Comparison of ENCODE assay signal across 8 cellular contexts in the genomic region with DNA sequence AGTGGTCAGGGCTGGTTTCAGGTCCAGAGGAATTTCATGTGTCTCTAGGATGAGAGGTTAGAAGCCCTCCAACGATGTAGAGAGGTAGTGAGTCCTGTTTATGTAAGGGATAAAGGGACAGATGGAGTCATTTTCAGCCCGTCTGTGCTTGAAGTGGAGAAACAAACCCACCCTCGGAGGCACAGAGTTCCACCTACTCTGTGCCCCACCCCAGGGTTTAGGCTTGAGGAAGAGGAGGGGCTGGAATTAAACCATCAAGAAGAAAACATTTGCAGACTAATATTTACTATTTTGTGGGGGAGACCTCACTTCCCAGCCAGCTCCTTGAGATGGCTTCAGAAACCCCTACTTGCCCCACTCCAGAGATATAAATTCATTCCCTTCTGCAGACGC. TPM values are rescaled to one million over a fixed set of nuclear protein-coding genes. Genes with fewer than 3 reads are reported as not detected.
A peak's percentile ranks its signal among the peaks of the same experiment; 100 is the strongest.
DNase-seq lines count a peak whose midpoint lies in the region; ATAC-seq, FAIRE-seq and TF ChIP-seq lines count a peak whose summit lies in the region.

No MANE protein-coding gene starts in this region.

- peaks cover 20% of the 10 kb centered on the region for H3K4me1 Mint-ChIP-seq in activated T-helper 1 cell treated with anti-CD3 and anti-CD28 coated beads, Interleukin-12 subunit alpha, Interleukin-12 subunit beta, Interleukin-2, Interleukin-4 antibody, amounts not matched to agents 30 ng/mL and 10 ng/mL and 1 ng/mL, durations not matched to agents 14 hours and 24 hours and 36 hours (ENCODE audit: low read depth)

- FAIRE-seq in HepG2 (lab: Jason Lieb, UNC) = peak; percentile 18

- TF ChIP-seq RAD21 in HepG2 (CRISPR knock-in tag; IDR thresholded peaks at IDR 0.05) = no peak

- peak overlapping the region; percentile 72 for H3K4me2 ChIP-seq in HepG2 (ENCODE audit: low read depth, low read length)

- H3K9me3 ChIP-seq in heart left ventricle = peaks cover 0 to 5% (median 0%) of the 10 kb centered on the region in 12 donors
- no peaks in the 10 kb centered on the region for H3K9me3 ChIP-seq in HepG2 (ENCODE audit: low read length)
- H3K9me3 ChIP-seq in upper lobe of right lung = no peaks in the 10 kb centered on the region

- no TSS peak for BruUV-seq in HepG2 (replicated peaks; lab: Mats Ljungman, UMichigan)

- TF ChIP-seq POLR2A in heart left ventricle (IDR thresholded peaks at IDR 0.05) (no peak), HepG2 (IDR thresholded peaks at IDR 0.05; ENCODE audit: insufficient read depth in 1 of 2, low read depth in 2 of 2, low read length in 2 of 2) (no peak)

- H3K4me1 ChIP-seq in heart left ventricle = peaks cover 0 to 18% (median 4%) of the 10 kb centered on the region in 12 donors
- peaks cover 33% of the 10 kb centered on the region for H3K4me1 ChIP-seq in HepG2 (ENCODE audit: insufficient read depth, low read length)
- H3K4me1 ChIP-seq in upper lobe of right lung = no peaks in the 10 kb centered on the region

- H3K27ac ChIP-seq in heart left ventricle (peak overlapping the region in 11 of 12 donors; percentile 80 to 97 (median 85)), HepG2 (ENCODE audit: extremely low read length, insufficient read depth, low read length) (no peak overlapping the region), upper lobe of right lung (peak overlapping the region; percentile 87)

- POLR2A ChIA-PET in HepG2 (lab: Yijun Ruan, JAX) = interaction anchor here (1.5 to 2.5 kb wide), 2 partner anchors 89 to 111 kb away, joined by 7 to 16 read pairs; a partner anchor contains a TSS

- ATAC-seq in heart left ventricle (no peak), Right ventricle myocardium superior (ENCODE audit: poor library complexity) (no peak), HepG2 (no peak), upper lobe of right lung (no peak), GM21825 (IDR thresholded peaks at IDR 0.05; ENCODE audit: unreplicated experiment) (no peak)

- H2AFZ ChIP-seq in HepG2 (ENCODE audit: low read length) = peak overlapping the region; percentile 78

- no peaks in the 10 kb centered on the region for H4K20me1 ChIP-seq in HepG2 (ENCODE audit: insufficient read depth, low read length)

- intact Hi-C loops in heart left ventricle (cut with DNase I) (loop anchor here in 1 of 10 donors (2.0 kb wide), 1 partner anchor 46 kb away; no protein-coding TSS in a partner anchor), Right ventricle myocardium superior (cut with DNase I) (no loop called here), HepG2 (cut with micrococcal nuclease; ENCODE audit: unreplicated experiment) (no loop called here), upper lobe of right lung (cut with DNase I) (no loop called here)
- intact Hi-C loops in activated T-helper 1 cell treated with anti-CD3 and anti-CD28 coated beads, Interleukin-12 subunit alpha, Interleukin-12 subunit beta, Interleukin-2, Interleukin-4 antibody, amounts not matched to agents 30 ng/mL and 10 ng/mL and 1 ng/mL, durations not matched to agents 14 hours and 24 hours and 36 hours (cut with micrococcal nuclease) = no loop called here

- H3K27me3 ChIP-seq in heart left ventricle = peaks cover 0 to 4% (median 0%) of the 10 kb centered on the region in 9 donors
- H3K27me3 ChIP-seq in HepG2 (ENCODE audit: control insufficient read depth in 1 of 2, insufficient read depth in 2 of 2, low read length in 2 of 2) = no peaks in the 10 kb centered on the region; a peak in 1 of 5 replicates
- no peaks in the 10 kb centered on the region for H3K27me3 ChIP-seq in upper lobe of right lung

- H3K4me3 Mint-ChIP-seq in activated T-helper 1 cell treated with anti-CD3 and anti-CD28 coated beads, Interleukin-12 subunit alpha, Interleukin-12 subunit beta, Interleukin-2, Interleukin-4 antibody, amounts not matched to agents 30 ng/mL and 10 ng/mL and 1 ng/mL, durations not matched to agents 14 hours and 24 hours and 36 hours = peak overlapping the region; percentile 95

- peaks cover 28% of the 10 kb centered on the region for H3K79me2 ChIP-seq in HepG2 (ENCODE audit: insufficient read depth, low read length)

- H3K36me3 ChIP-seq in heart left ventricle = peaks cover 0 to 18% (median 0%) of the 10 kb centered on the region in 9 donors
- no peaks in the 10 kb centered on the region for H3K36me3 ChIP-seq in HepG2 (replicated peaks in 1 of 2; ENCODE audit: control insufficient read depth in 1 of 2, insufficient read depth in 2 of 2, low read length in 2 of 2)
- H3K36me3 ChIP-seq in upper lobe of right lung = no peaks in the 10 kb centered on the region

- H3K27me3 Mint-ChIP-seq in activated T-helper 1 cell treated with anti-CD3 and anti-CD28 coated beads, Interleukin-12 subunit alpha, Interleukin-12 subunit beta, Interleukin-2, Interleukin-4 antibody, amounts not matched to agents 30 ng/mL and 10 ng/mL and 1 ng/mL, durations not matched to agents 14 hours and 24 hours and 36 hours (ENCODE audit: insufficient read depth) = no peaks in the 10 kb centered on the region

- no peak for DNase-seq in heart left ventricle
- DNase-seq in Right ventricle myocardium superior = no peak
- DNase-seq in activated T-helper 1 cell treated with anti-CD3 and anti-CD28 coated beads, Interleukin-12 subunit alpha, Interleukin-12 subunit beta, Interleukin-2, Interleukin-4 antibody, amounts not matched to agents 30 ng/mL and 10 ng/mL and 1 ng/mL, durations not matched to agents 14 hours and 24 hours and 36 hours (ENCODE audit: low spot score) = no peak
- no peak for DNase-seq in HepG2 (ENCODE audit: low spot score)
- DNase-seq in upper lobe of right lung = no peak
- DNase-seq in NCI-H128 (lab: John Stamatoyannopoulos, UW; ENCODE audit: unreplicated experiment) = no peak
- no peak for DNase-seq in HUDEP-2 (lab: John Stamatoyannopoulos, UW; ENCODE audit: unreplicated experiment in 76 of 76)

- peaks cover 8% of the 10 kb centered on the region for H3K9me3 Mint-ChIP-seq in activated T-helper 1 cell treated with anti-CD3 and anti-CD28 coated beads, Interleukin-12 subunit alpha, Interleukin-12 subunit beta, Interleukin-2, Interleukin-4 antibody, amounts not matched to agents 30 ng/mL and 10 ng/mL and 1 ng/mL, durations not matched to agents 14 hours and 24 hours and 36 hours

- H3K4me3 ChIP-seq in heart left ventricle (peak overlapping the region in 11 of 12 donors; percentile 39 to 97 (median 74)), HepG2 (replicated peaks in 1 of 3; ENCODE audit: insufficient read depth in 1 of 3, low read depth in 2 of 3, low read length in 3 of 3) (peak overlapping the region in 1 of 3 experiments; percentile 68; a peak in 2 of 6 replicates), upper lobe of right lung (peak overlapping the region; percentile 70)

- TF ChIP-seq EP300 in HepG2 (IDR thresholded peaks at IDR 0.05; ENCODE audit: low read depth in 2 of 2, low read length in 2 of 2) (no peak), HepG2 (CRISPR knock-in tag; IDR thresholded peaks at IDR 0.05; ENCODE audit: borderline replicate concordance) (no peak)

- TF ChIP-seq CTCF in heart left ventricle (IDR thresholded peaks at IDR 0.05) (no peak), HepG2 (CRISPR knock-in tag; IDR thresholded peaks at IDR 0.05) (no peak), upper lobe of right lung (IDR thresholded peaks at IDR 0.05) (no peak)

- H3K36me3 Mint-ChIP-seq in activated T-helper 1 cell treated with anti-CD3 and anti-CD28 coated beads, Interleukin-12 subunit alpha, Interleukin-12 subunit beta, Interleukin-2, Interleukin-4 antibody, amounts not matched to agents 30 ng/mL and 10 ng/mL and 1 ng/mL, durations not matched to agents 14 hours and 24 hours and 36 hours (ENCODE audit: low read depth) = peaks cover 27% of the 10 kb centered on the region

- in situ Hi-C loops in HepG2 (cut with HindIII; ENCODE audit: extremely low pct_ligation_motif_present, low pct_unique_long_range_greater_than_20kb) = no loop called here

- peak overlapping the region; percentile 94 for H3K27ac Mint-ChIP-seq in activated T-helper 1 cell treated with anti-CD3 and anti-CD28 coated beads, Interleukin-12 subunit alpha, Interleukin-12 subunit beta, Interleukin-2, Interleukin-4 antibody, amounts not matched to agents 30 ng/mL and 10 ng/mL and 1 ng/mL, durations not matched to agents 14 hours and 24 hours and 36 hours

- 37 to 62% (median 42%) methylated on average over 4 of the region's 4 CpGs for WGBS in heart left ventricle, 4 donors
- WGBS in HepG2 (ENCODE audit: low lambda C conversion rate) = 96% methylated on average over 2 of the region's 4 CpGs

- CTCF ChIA-PET in HepG2 (lab: Yijun Ruan, JAX; ENCODE audit: low intra/inter-chr PET ratio, low total read pairs) = no interaction called here

- no peak overlapping the region for H3K9ac ChIP-seq in HepG2 (ENCODE audit: insufficient read depth, low read depth, low read length)

RNA-seq across cellular contexts. Expression of a gene that starts 0.9 kb away (rescaled TPM):
- 10 to 100 TPM; 27.1 to 44.2 (median 37.4) TPM for total RNA-seq in heart left ventricle
- polyA plus RNA-seq in heart left ventricle = 10 to 100 TPM in 1 of 2 donors, 1 to 10 TPM in 1; 5.6 to 23.1 TPM
- 25.5 TPM for total RNA-seq in Right ventricle myocardium superior
- total RNA-seq in activated T-helper 1 cell treated with anti-CD3 and anti-CD28 coated beads, Interleukin-12 subunit alpha, Interleukin-12 subunit beta, Interleukin-2, Interleukin-4 antibody, amounts not matched to agents 30 ng/mL and 10 ng/mL and 1 ng/mL, durations not matched to agents 14 hours and 24 hours and 36 hours = 75.5 and 76.1 TPM in 2 replicates
- 32.6 and 51.2 TPM in 2 replicates for total RNA-seq in HepG2 (2016; rRNA removed; fragmentation: Illumina TruSeq; extraction: Trizol)
- 2.0 and 2.2 TPM in 2 replicates for total RNA-seq in HepG2 (2016; cell fraction: cytosol; rRNA removed; fragmentation: Illumina TruSeq; extraction: Trizol; ENCODE audit: low read depth)
- 31.0 and 49.0 TPM in 2 replicates for total RNA-seq in HepG2 (2016; cell fraction: insoluble cytoplasmic fraction; rRNA removed; fragmentation: Illumina TruSeq; extraction: Trizol)
- 8.2 and 8.6 TPM in 2 replicates for total RNA-seq in HepG2 (2016; cell fraction: membrane; rRNA removed; fragmentation: Illumina TruSeq; extraction: Trizol)
- total RNA-seq in HepG2 (2016; cell fraction: nucleus; rRNA removed; fragmentation: Illumina TruSeq; extraction: Trizol) = 26.1 and 26.6 TPM in 2 replicates
- polyA plus RNA-seq in HepG2 (2011; rRNA removed) = 12.1 and 12.9 TPM in 2 replicates
- polyA plus RNA-seq in HepG2 (2011; cell fraction: cytosol; rRNA removed) = 9.7 and 10.5 TPM in 2 replicates
- polyA plus RNA-seq in HepG2 (2011; cell fraction: nucleus; rRNA removed) = 13.3 and 14.3 TPM in 2 replicates
- polyA plus RNA-seq in HepG2 (2012) = 6.7 and 7.4 TPM in 2 replicates
- polyA plus RNA-seq in HepG2 (2016; cell fraction: cytosol; fragmentation: Illumina TruSeq; extraction: Trizol; ENCODE audit: low read depth) = 0.36 and 0.58 TPM in 2 replicates
- 11.9 TPM in 2 replicates for polyA plus RNA-seq in HepG2 (2016; cell fraction: insoluble cytoplasmic fraction; fragmentation: Illumina TruSeq; extraction: Trizol; ENCODE audit: low read depth)
- polyA plus RNA-seq in HepG2 (2016; cell fraction: membrane; fragmentation: Illumina TruSeq; extraction: Trizol; ENCODE audit: low read depth) = 1.0 and 1.4 TPM in 2 replicates
- 12.6 and 14.2 TPM in 2 replicates for polyA plus RNA-seq in HepG2 (2016; cell fraction: nucleus; fragmentation: Illumina TruSeq; extraction: Trizol; ENCODE audit: insufficient read depth, low read depth)
- 25.2 and 124 TPM in 2 replicates for polyA minus RNA-seq in HepG2 (2011; rRNA and poly(A)+ RNA removed; ENCODE audit: low replicate concordance)
- 17.9 and 21.2 TPM in 2 replicates for polyA minus RNA-seq in HepG2 (2011; cell fraction: cytosol; rRNA and poly(A)+ RNA removed)
- 23.6 and 25.4 TPM in 2 replicates for polyA minus RNA-seq in HepG2 (2011; cell fraction: nucleus; rRNA and poly(A)+ RNA removed)
- total RNA-seq in upper lobe of right lung = 29.0 TPM

RNA-seq across cellular contexts. Expression of a gene that starts 33.1 kb away (rescaled TPM):
- total RNA-seq in heart left ventricle (1 to 10 TPM; 4.3 to 7.5 (median 6.7) TPM), Right ventricle myocardium superior (7.5 TPM), HepG2 (2016; rRNA removed; fragmentation: Illumina TruSeq; extraction: Trizol) (0.59 and 0.62 TPM in 2 replicates), upper lobe of right lung (3.7 TPM)
- polyA plus RNA-seq in heart left ventricle (1 to 10 TPM; 3.9 to 4.2 TPM), HepG2 (2011; rRNA removed) (0.36 and 0.42 TPM in 2 replicates)
- total RNA-seq in activated T-helper 1 cell treated with anti-CD3 and anti-CD28 coated beads, Interleukin-12 subunit alpha, Interleukin-12 subunit beta, Interleukin-2, Interleukin-4 antibody, amounts not matched to agents 30 ng/mL and 10 ng/mL and 1 ng/mL, durations not matched to agents 14 hours and 24 hours and 36 hours = 0.15 and 0.21 TPM in 2 replicates
- 0.10 and 0.18 TPM in 2 replicates for total RNA-seq in HepG2 (2016; cell fraction: cytosol; rRNA removed; fragmentation: Illumina TruSeq; extraction: Trizol; ENCODE audit: low read depth)
- 0.49 and 0.61 TPM in 2 replicates for total RNA-seq in HepG2 (2016; cell fraction: insoluble cytoplasmic fraction; rRNA removed; fragmentation: Illumina TruSeq; extraction: Trizol)
- 0.56 and 0.59 TPM in 2 replicates for total RNA-seq in HepG2 (2016; cell fraction: membrane; rRNA removed; fragmentation: Illumina TruSeq; extraction: Trizol)
- 0.44 and 0.65 TPM in 2 replicates for total RNA-seq in HepG2 (2016; cell fraction: nucleus; rRNA removed; fragmentation: Illumina TruSeq; extraction: Trizol)
- 0.23 and 0.25 TPM in 2 replicates for polyA plus RNA-seq in HepG2 (2011; cell fraction: cytosol; rRNA removed)
- polyA plus RNA-seq in HepG2 (2011; cell fraction: nucleus; rRNA removed) = 1.3 and 1.4 TPM in 2 replicates
- polyA plus RNA-seq in HepG2 (2012) = 1.4 TPM in 2 replicates
- 0.10 and 0.20 TPM in 2 replicates for polyA plus RNA-seq in HepG2 (2016; cell fraction: cytosol; fragmentation: Illumina TruSeq; extraction: Trizol; ENCODE audit: low read depth)
- 1.1 and 1.4 TPM in 2 replicates for polyA plus RNA-seq in HepG2 (2016; cell fraction: insoluble cytoplasmic fraction; fragmentation: Illumina TruSeq; extraction: Trizol; ENCODE audit: low read depth)
- polyA plus RNA-seq in HepG2 (2016; cell fraction: membrane; fragmentation: Illumina TruSeq; extraction: Trizol; ENCODE audit: low read depth) = 0.59 and 0.68 TPM in 2 replicates
- polyA plus RNA-seq in HepG2 (2016; cell fraction: nucleus; fragmentation: Illumina TruSeq; extraction: Trizol; ENCODE audit: insufficient read depth, low read depth) = 2.4 and 2.6 TPM in 2 replicates
- 0.40 and 2.0 TPM in 2 replicates for polyA minus RNA-seq in HepG2 (2011; rRNA and poly(A)+ RNA removed; ENCODE audit: low replicate concordance)
- 0.26 and 0.69 TPM in 2 replicates for polyA minus RNA-seq in HepG2 (2011; cell fraction: cytosol; rRNA and poly(A)+ RNA removed)
- 0.37 and 0.39 TPM in 2 replicates for polyA minus RNA-seq in HepG2 (2011; cell fraction: nucleus; rRNA and poly(A)+ RNA removed)
